ENCODE assay signal across 1 cellular context in genomic region chr15:76310470-76311070, GRCh38.
TF ChIP-seq lines count a peak whose summit lies in the region.

No MANE protein-coding gene starts in this region.

TF ChIP-seq in WTC11, 78 proteins besides CTCF, POLR2A, EP300 and RAD21 (continued from another document):
- TF ChIP-seq, protein P1, sequence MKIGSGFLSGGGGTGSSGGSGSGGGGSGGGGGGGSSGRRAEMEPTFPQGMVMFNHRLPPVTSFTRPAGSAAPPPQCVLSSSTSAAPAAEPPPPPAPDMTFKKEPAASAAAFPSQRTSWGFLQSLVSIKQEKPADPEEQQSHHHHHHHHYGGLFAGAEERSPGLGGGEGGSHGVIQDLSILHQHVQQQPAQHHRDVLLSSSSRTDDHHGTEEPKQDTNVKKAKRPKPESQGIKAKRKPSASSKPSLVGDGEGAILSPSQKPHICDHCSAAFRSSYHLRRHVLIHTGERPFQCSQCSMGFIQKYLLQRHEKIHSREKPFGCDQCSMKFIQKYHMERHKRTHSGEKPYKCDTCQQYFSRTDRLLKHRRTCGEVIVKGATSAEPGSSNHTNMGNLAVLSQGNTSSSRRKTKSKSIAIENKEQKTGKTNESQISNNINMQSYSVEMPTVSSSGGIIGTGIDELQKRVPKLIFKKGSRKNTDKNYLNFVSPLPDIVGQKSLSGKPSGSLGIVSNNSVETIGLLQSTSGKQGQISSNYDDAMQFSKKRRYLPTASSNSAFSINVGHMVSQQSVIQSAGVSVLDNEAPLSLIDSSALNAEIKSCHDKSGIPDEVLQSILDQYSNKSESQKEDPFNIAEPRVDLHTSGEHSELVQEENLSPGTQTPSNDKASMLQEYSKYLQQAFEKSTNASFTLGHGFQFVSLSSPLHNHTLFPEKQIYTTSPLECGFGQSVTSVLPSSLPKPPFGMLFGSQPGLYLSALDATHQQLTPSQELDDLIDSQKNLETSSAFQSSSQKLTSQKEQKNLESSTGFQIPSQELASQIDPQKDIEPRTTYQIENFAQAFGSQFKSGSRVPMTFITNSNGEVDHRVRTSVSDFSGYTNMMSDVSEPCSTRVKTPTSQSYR (CRISPR knock-in tag; IDR thresholded peaks at IDR 0.05), result no peak
- no peak for TF ChIP-seq ESRRA (CRISPR knock-in tag; IDR thresholded peaks at IDR 0.05; ENCODE audit: borderline replicate concordance)
- TF ChIP-seq HMGXB4 (CRISPR knock-in tag; IDR thresholded peaks at IDR 0.05), result no peak
- no peak for TF ChIP-seq NFYB (CRISPR knock-in tag; conservative IDR thresholded peaks at IDR 0.05; ENCODE audit: low read depth)
